Comparison of ENCODE assay signal across 24 cellular contexts in genomic region chr11:824942-825341, GRCh38. TPM values are rescaled to one million over a fixed set of nuclear protein-coding genes. Genes with fewer than 3 reads are reported as not detected.
DNase-seq lines count a peak whose midpoint lies in the region; ATAC-seq and TF ChIP-seq lines count a peak whose summit lies in the region.
"Had no signal": no experiment of that assay in that cellular context is flagged by ENCODE, and none has a peak within 500 bp of the region (broad histone marks: within the 10 kb centered on the region; RNA-seq: fewer than 3 reads in every experiment).

No MANE protein-coding gene starts in this region.

- intact Hi-C loops in HCT116 (cut with micrococcal nuclease): no loop called here

- H3K9me3 Mint-ChIP-seq in HFFc6: no peaks in the 10 kb centered on the region
- H3K9me3 Mint-ChIP-seq: activated CD8-positive, alpha-beta T cell treated with anti-CD3 and anti-CD28 coated beads for 36 hours; activated naive CD4-positive, alpha-beta T cell treated with anti-CD3 and anti-CD28 coated beads, Interleukin-2, amount 50 U/mL, for 24 hours; activated T-cell treated with anti-CD3 and anti-CD28 coated beads, Interleukin-2, amount 50 U/mL, for 4 hours; endodermal cell had no signal

- no TSS peak for BruUV-seq in HCT116 (replicated peaks; lab: Mats Ljungman, UMichigan)

- no peak for ATAC-seq in HCT116
- ATAC-seq: activated CD8-positive, alpha-beta T cell treated with anti-CD3 and anti-CD28 coated beads for 36 hours; activated T-cell treated with anti-CD3 and anti-CD28 coated beads, Interleukin-2, amount 50 U/mL, for 4 hours; heart right ventricle had no signal

- DNase-seq in DMS79 treated with DMSO at 0.1 percent for 48 hours (lab: John Stamatoyannopoulos, UW) (peak; percentile 33), DMS79 (lab: John Stamatoyannopoulos, UW) (no peak), HCT116 (ENCODE audit: low read depth, low spot score) (no peak), HFFc6 (no peak), smooth muscle cell (lab: John Stamatoyannopoulos, UW; ENCODE audit: unreplicated experiment) (no peak), NCI-H1694 (lab: John Stamatoyannopoulos, UW) (no peak)
- DNase-seq: 8988T; activated CD4-positive, CD25-positive, alpha-beta regulatory T cell; activated CD8-positive, alpha-beta T cell treated with anti-CD3 and anti-CD28 coated beads for 36 hours; activated T-cell treated with anti-CD3 and anti-CD28 coated beads, Interleukin-2, amount 50 U/mL, for 4 hours; endodermal cell; heart right ventricle; NCI-H2081 treated with DMSO at 0.1 percent for 48 hours; NCI-H774; ovary; Peyer's patch; stimulated activated naive CD4-positive, alpha-beta T cell had no signal

- WGBS in smooth muscle cell (ENCODE audit: low lambda C conversion rate): 95% methylated on average over 11 of the region's 11 CpGs

- RAD21 ChIA-PET in HCT116 (lab: Charles Lee; ENCODE audit: low non-redundant PET in 1 of 2, low total read pairs in 2 of 2, uncharacterized antibody in 2 of 2, unreplicated experiment in 2 of 2): no interaction called here

- peaks cover 15% of the 10 kb centered on the region for H3K27me3 Mint-ChIP-seq in HFFc6 (ENCODE audit: insufficient read depth)

- no peaks in the 10 kb centered on the region for H3K9me2 ChIP-seq in HCT116 (ENCODE audit: insufficient read depth)

- TF ChIP-seq RAD21 in HCT116 (IDR thresholded peaks at IDR 0.05; ENCODE audit: low read depth): no peak

- H3K79me2 ChIP-seq in HCT116 (ENCODE audit: insufficient read depth, low read length): peaks cover 22% of the 10 kb centered on the region
- peaks cover 11% of the 10 kb centered on the region for H3K79me2 ChIP-seq in smooth muscle cell (ENCODE audit: low read depth)

- H3K27me3 ChIP-seq in HCT116 (ENCODE audit: insufficient read depth, low read length): no peaks in the 10 kb centered on the region
- H3K27me3 ChIP-seq in neutrophil: peaks cover 11% of the 10 kb centered on the region
- H3K27me3 ChIP-seq in smooth muscle cell (ENCODE audit: low read depth): peaks cover 51% of the 10 kb centered on the region
- H3K27me3 ChIP-seq: ovary had no signal

- H3K4me3 ChIP-seq in HCT116 (replicated peaks in 1 of 2; ENCODE audit: low read depth in 1 of 2, low read length in 2 of 2): no peak overlapping the region
- H3K4me3 ChIP-seq in neutrophil (ENCODE audit: low read depth in 1 of 2, low read length in 1 of 2): no peak overlapping the region
- no peak overlapping the region for H3K4me3 ChIP-seq in smooth muscle cell
- H3K4me3 ChIP-seq: heart right ventricle, lung, ovary, Peyer's patch, tibial nerve had no signal

- POLR2A ChIA-PET in HCT116 (lab: Charles Lee): no interaction called here

- no peak overlapping the region for H3K9ac ChIP-seq in HCT116 (ENCODE audit: low read length)
- H3K9ac ChIP-seq in smooth muscle cell (ENCODE audit: low read depth): no peak overlapping the region

- H3K4me3 Mint-ChIP-seq in HFFc6: no peak overlapping the region
- H3K4me3 Mint-ChIP-seq: activated CD8-positive, alpha-beta T cell treated with anti-CD3 and anti-CD28 coated beads for 36 hours; activated naive CD4-positive, alpha-beta T cell treated with anti-CD3 and anti-CD28 coated beads, Interleukin-2, amount 50 U/mL, for 24 hours; activated T-cell treated with anti-CD3 and anti-CD28 coated beads, Interleukin-2, amount 50 U/mL, for 4 hours; B cell; endodermal cell had no signal

- no peak overlapping the region for H3K4me2 ChIP-seq in HCT116 (ENCODE audit: low read length)
- no peak overlapping the region for H3K4me2 ChIP-seq in smooth muscle cell

- peaks cover 34 to 52% of the 10 kb centered on the region in 2 experiments for H3K4me1 ChIP-seq in HCT116 (ENCODE audit: control insufficient read depth in 1 of 2, insufficient read depth in 2 of 2, low read length in 2 of 2)
- peaks cover 87 to 96% of the 10 kb centered on the region in 2 experiments for H3K4me1 ChIP-seq in neutrophil (ENCODE audit: control insufficient read depth in 1 of 2, insufficient read depth in 1 of 2, low read depth in 1 of 2, low read length in 1 of 2)
- peaks cover 25% of the 10 kb centered on the region for H3K4me1 ChIP-seq in smooth muscle cell (ENCODE audit: low read depth)

- H3K36me3 Mint-ChIP-seq in HFFc6 (ENCODE audit: low read depth): peaks cover 6% of the 10 kb centered on the region; the same call in 1 of the 2 replicates
- H3K36me3 Mint-ChIP-seq: activated naive CD4-positive, alpha-beta T cell treated with anti-CD3 and anti-CD28 coated beads, Interleukin-2, amount 50 U/mL, for 24 hours had no signal

- H3K36me3 ChIP-seq in HCT116 (ENCODE audit: control insufficient read depth in 1 of 2, insufficient read depth in 2 of 2, low read length in 2 of 2) (no peaks in the 10 kb centered on the region), neutrophil (peaks cover 39% of the 10 kb centered on the region), smooth muscle cell (ENCODE audit: low read depth) (no peaks in the 10 kb centered on the region)

- H3K9me3 ChIP-seq in HCT116 (ENCODE audit: control insufficient read depth in 1 of 2, insufficient read depth in 1 of 2, low read depth in 1 of 2, low read length in 2 of 2): no peaks in the 10 kb centered on the region
- no peaks in the 10 kb centered on the region for H3K9me3 ChIP-seq in neutrophil
- H3K9me3 ChIP-seq in smooth muscle cell (replicated peaks; ENCODE audit: low read depth): no peaks in the 10 kb centered on the region
- H3K9me3 ChIP-seq: heart right ventricle, ovary, Peyer's patch, tibial nerve had no signal

- TF ChIP-seq CTCF in HCT116 (IDR thresholded peaks at IDR 0.05 in 2 of 3, conservative IDR thresholded peaks at IDR 0.05 in 1 of 3; ENCODE audit: borderline replicate concordance in 1 of 3, insufficient read depth in 1 of 3, low read depth in 2 of 3, low read length in 2 of 3) (no peak), VCaP (conservative IDR thresholded peaks at IDR 0.05) (no peak), neutrophil (IDR thresholded peaks at IDR 0.05) (no peak), HFFc6 (IDR thresholded peaks at IDR 0.05) (no peak), smooth muscle cell (IDR thresholded peaks at IDR 0.05; ENCODE audit: borderline replicate concordance, insufficient read depth, poor library complexity, severe bottlenecking) (no peak)

- H2AFZ ChIP-seq in HCT116 (ENCODE audit: low read depth, low read length, poor library complexity, severe bottlenecking) (no peak overlapping the region), smooth muscle cell (ENCODE audit: low read depth) (no peak overlapping the region)

- H3K27ac Mint-ChIP-seq in HFFc6: no peak overlapping the region
- H3K27ac Mint-ChIP-seq: activated CD8-positive, alpha-beta T cell treated with anti-CD3 and anti-CD28 coated beads for 36 hours; activated naive CD4-positive, alpha-beta T cell treated with anti-CD3 and anti-CD28 coated beads, Interleukin-2, amount 50 U/mL, for 24 hours; B cell; endodermal cell had no signal

- H3F3A ChIP-seq in smooth muscle cell (ENCODE audit: low read depth): peaks cover 6% of the 10 kb centered on the region

- CTCF ChIA-PET in HCT116 (lab: Charles Lee): no interaction called here

- no peaks in the 10 kb centered on the region for H4K20me1 ChIP-seq in HCT116 (ENCODE audit: insufficient read depth)
- H4K20me1 ChIP-seq in smooth muscle cell (ENCODE audit: low read depth): peaks cover 54% of the 10 kb centered on the region

- H3K27ac ChIP-seq in HCT116 (ENCODE audit: low read depth, low read length) (peak overlapping the region; percentile 32; the same call in 1 of the 2 replicates), VCaP (peak overlapping the region; percentile 95), neutrophil (peak overlapping the region; percentile 100), smooth muscle cell (ENCODE audit: low read depth) (no peak overlapping the region)
- H3K27ac ChIP-seq: ovary, tibial nerve had no signal

- H3K4me1 Mint-ChIP-seq in HFFc6 (ENCODE audit: low read depth): peaks cover 10% of the 10 kb centered on the region

- no peak for TF ChIP-seq POLR2A in HCT116 (IDR thresholded peaks at IDR 0.05; ENCODE audit: borderline replicate concordance, extremely low read depth, insufficient read depth, insufficient read length)

TF ChIP-seq in HCT116, 20 proteins besides CTCF, POLR2A, EP300 and RAD21:
- TF ChIP-seq SP1 (IDR thresholded peaks at IDR 0.05; ENCODE audit: low read depth): no peak
- TF ChIP-seq ELF1 (IDR thresholded peaks at IDR 0.05; ENCODE audit: borderline replicate concordance, low read depth): no peak
- TF ChIP-seq FOSL1 (IDR thresholded peaks at IDR 0.05; ENCODE audit: low read depth): no peak
- TF ChIP-seq YY1 (IDR thresholded peaks at IDR 0.05; ENCODE audit: extremely low read depth, insufficient replicate concordance, low read depth, low read length): no peak
- TF ChIP-seq CEBPB (IDR thresholded peaks at IDR 0.05; ENCODE audit: low read depth): no peak
- TF ChIP-seq SIN3A (IDR thresholded peaks at IDR 0.05; ENCODE audit: low read depth): no peak
TF ChIP-seq in HCT116: peak in this region for 0.

RNA-seq across cellular contexts. Expression of gene CRACR2B, which starts 2.8 kb away (rescaled TPM):
- total RNA-seq in HCT116 (2021; ENCODE audit: unreplicated experiment) (11.8 TPM), smooth muscle cell (0.36 and 2.5 TPM in 2 replicates)
- polyA plus RNA-seq in HCT116 (2012): 9.1 and 10.2 TPM in 2 replicates
- 1 to 10 TPM in 4 of 6 experiments, under 1 TPM in 2; 0.63 to 2.2 (median 1.2) TPM for total RNA-seq in HFFc6 (2021; fragmentation: NEBNext Ultra II Directional; extraction: Animal tissue kit (Norgen Biotek cat#: 25700))
- polyA plus RNA-seq in smooth muscle cell: 0.10 and 10.5 TPM in 2 replicates
- total RNA-seq: H4 had no signal

RNA-seq across cellular contexts. Expression of gene PNPLA2, which starts 6.2 kb away (rescaled TPM):
- total RNA-seq in HCT116 (2021; ENCODE audit: unreplicated experiment): 124 TPM
- 115 and 142 TPM in 2 replicates for polyA plus RNA-seq in HCT116 (2012)
- 100 to 1,000 TPM; 103 to 148 (median 130) TPM for total RNA-seq in HFFc6 (2021; fragmentation: NEBNext Ultra II Directional; extraction: Animal tissue kit (Norgen Biotek cat#: 25700))
- 12.4 and 14.8 TPM in 2 replicates for total RNA-seq in smooth muscle cell
- polyA plus RNA-seq in smooth muscle cell: 26.4 and 33.8 TPM in 2 replicates

RNA-seq across cellular contexts. Expression of gene CD151, which starts 7.8 kb away (rescaled TPM):
- total RNA-seq in HCT116 (2021; ENCODE audit: unreplicated experiment) (296 TPM), smooth muscle cell (214 and 256 TPM in 2 replicates)
- polyA plus RNA-seq in HCT116 (2012): 435 and 571 TPM in 2 replicates
- 1,000 to 10,000 TPM in 1 of 6 experiments, 100 to 1,000 TPM in 5; 719 to 1,001 (median 755) TPM for total RNA-seq in HFFc6 (2021; fragmentation: NEBNext Ultra II Directional; extraction: Animal tissue kit (Norgen Biotek cat#: 25700))
- polyA plus RNA-seq in smooth muscle cell: 391 and 469 TPM in 2 replicates

RNA-seq across cellular contexts. Expression of gene RPLP2, which starts 15.2 kb away (rescaled TPM):
- total RNA-seq in HCT116 (2021; ENCODE audit: unreplicated experiment): 3,615 TPM
- 3,759 and 4,714 TPM in 2 replicates for polyA plus RNA-seq in HCT116 (2012)
- total RNA-seq in HFFc6 (2021; fragmentation: NEBNext Ultra II Directional; extraction: Animal tissue kit (Norgen Biotek cat#: 25700)): 1,000 to 10,000 TPM; 1,532 to 1,781 (median 1,709) TPM
- total RNA-seq in smooth muscle cell: 472 and 511 TPM in 2 replicates
- polyA plus RNA-seq in smooth muscle cell: 622 and 701 TPM in 2 replicates

RNA-seq across cellular contexts. Expression of gene POLR2L, which starts 17.4 kb away (rescaled TPM):
- total RNA-seq in HCT116 (2021; ENCODE audit: unreplicated experiment) (211 TPM), smooth muscle cell (38.0 and 51.4 TPM in 2 replicates)
- polyA plus RNA-seq in HCT116 (2012): 308 and 311 TPM in 2 replicates
- 100 to 1,000 TPM; 439 to 504 (median 478) TPM for total RNA-seq in HFFc6 (2021; fragmentation: NEBNext Ultra II Directional; extraction: Animal tissue kit (Norgen Biotek cat#: 25700))
- polyA plus RNA-seq in smooth muscle cell: 380 and 446 TPM in 2 replicates
